Comparison of ENCODE assay signal across 1 cellular context in the genomic region with DNA sequence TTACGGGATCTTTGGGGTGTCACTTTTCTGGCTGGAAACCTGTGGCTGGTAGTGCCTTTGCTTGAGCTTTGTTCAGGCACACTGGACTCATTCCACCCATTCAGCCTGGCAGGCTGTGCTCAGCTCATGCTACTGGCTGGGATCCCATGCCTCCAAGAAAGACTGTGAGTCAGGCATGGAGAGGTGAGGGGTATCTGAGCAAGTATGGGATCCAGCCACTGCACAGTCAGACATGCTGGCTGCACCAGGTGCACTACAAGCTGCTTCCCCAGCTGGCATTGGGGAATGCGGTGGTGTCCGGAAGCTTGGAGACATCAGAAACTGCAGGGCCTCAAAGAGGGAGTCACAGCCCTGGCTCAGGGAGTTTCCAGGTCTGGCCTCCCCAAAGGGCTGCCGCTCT.
TF ChIP-seq lines count a peak whose summit lies in the region.

No MANE protein-coding gene starts in this region.

TF ChIP-seq in H1, 55 proteins besides CTCF, POLR2A, EP300 and RAD21:
- TF ChIP-seq YY1 (IDR thresholded peaks at IDR 0.05; ENCODE audit: low read depth, low read length) = no peak
- no peak for TF ChIP-seq MAFK (IDR thresholded peaks at IDR 0.05; ENCODE audit: low read depth, low read length)
- no peak for TF ChIP-seq SP2 (IDR thresholded peaks at IDR 0.05; ENCODE audit: low read length)
- TF ChIP-seq TBP (IDR thresholded peaks at IDR 0.05; ENCODE audit: low read depth, low read length) = no peak
- TF ChIP-seq CEBPB (IDR thresholded peaks at IDR 0.05; ENCODE audit: low read depth, low read length) = no peak
- TF ChIP-seq BCL11A (IDR thresholded peaks at IDR 0.05; ENCODE audit: low read depth in 2 of 2, low read length in 2 of 2) = no peak
- no peak for TF ChIP-seq CHD2 (IDR thresholded peaks at IDR 0.05; ENCODE audit: low read length)
- TF ChIP-seq CTBP2 (IDR thresholded peaks at IDR 0.05; ENCODE audit: borderline replicate concordance, insufficient read depth, insufficient read length, low read length) = no peak
- no peak for TF ChIP-seq RNF2 (IDR thresholded peaks at IDR 0.05; ENCODE audit: borderline replicate concordance, low read depth, low read length, missing control alignments, poor library complexity, severe bottlenecking)
- TF ChIP-seq PHF8 (conservative IDR thresholded peaks at IDR 0.05; ENCODE audit: low read depth, low read length) = no peak
- TF ChIP-seq, protein P1, sequence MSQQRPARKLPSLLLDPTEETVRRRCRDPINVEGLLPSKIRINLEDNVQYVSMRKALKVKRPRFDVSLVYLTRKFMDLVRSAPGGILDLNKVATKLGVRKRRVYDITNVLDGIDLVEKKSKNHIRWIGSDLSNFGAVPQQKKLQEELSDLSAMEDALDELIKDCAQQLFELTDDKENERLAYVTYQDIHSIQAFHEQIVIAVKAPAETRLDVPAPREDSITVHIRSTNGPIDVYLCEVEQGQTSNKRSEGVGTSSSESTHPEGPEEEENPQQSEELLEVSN (IDR thresholded peaks at IDR 0.05) = no peak
- TF ChIP-seq CHD1 (IDR thresholded peaks at IDR 0.05; ENCODE audit: low read depth, low read length) = no peak
- TF ChIP-seq KDM1A (IDR thresholded peaks at IDR 0.05; ENCODE audit: borderline replicate concordance, low read length) = no peak
- TF ChIP-seq CBX5 (IDR thresholded peaks at IDR 0.05; ENCODE audit: low read depth, low read length) = no peak
- TF ChIP-seq, protein P2, sequence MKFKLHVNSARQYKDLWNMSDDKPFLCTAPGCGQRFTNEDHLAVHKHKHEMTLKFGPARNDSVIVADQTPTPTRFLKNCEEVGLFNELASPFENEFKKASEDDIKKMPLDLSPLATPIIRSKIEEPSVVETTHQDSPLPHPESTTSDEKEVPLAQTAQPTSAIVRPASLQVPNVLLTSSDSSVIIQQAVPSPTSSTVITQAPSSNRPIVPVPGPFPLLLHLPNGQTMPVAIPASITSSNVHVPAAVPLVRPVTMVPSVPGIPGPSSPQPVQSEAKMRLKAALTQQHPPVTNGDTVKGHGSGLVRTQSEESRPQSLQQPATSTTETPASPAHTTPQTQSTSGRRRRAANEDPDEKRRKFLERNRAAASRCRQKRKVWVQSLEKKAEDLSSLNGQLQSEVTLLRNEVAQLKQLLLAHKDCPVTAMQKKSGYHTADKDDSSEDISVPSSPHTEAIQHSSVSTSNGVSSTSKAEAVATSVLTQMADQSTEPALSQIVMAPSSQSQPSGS (IDR thresholded peaks at IDR 0.05; ENCODE audit: low read length) = no peak
- no peak for TF ChIP-seq ZNF274 (IDR thresholded peaks at IDR 0.05; ENCODE audit: borderline replicate concordance, extremely low read depth, low read length)
- no peak for TF ChIP-seq NRF1 (IDR thresholded peaks at IDR 0.05; ENCODE audit: low read depth, low read length)
- no peak for TF ChIP-seq TCF12 (IDR thresholded peaks at IDR 0.05; ENCODE audit: low read depth, low read length)
- no peak for TF ChIP-seq SUZ12 (IDR thresholded peaks at IDR 0.05; ENCODE audit: low read length)
